In the genomic region with DNA sequence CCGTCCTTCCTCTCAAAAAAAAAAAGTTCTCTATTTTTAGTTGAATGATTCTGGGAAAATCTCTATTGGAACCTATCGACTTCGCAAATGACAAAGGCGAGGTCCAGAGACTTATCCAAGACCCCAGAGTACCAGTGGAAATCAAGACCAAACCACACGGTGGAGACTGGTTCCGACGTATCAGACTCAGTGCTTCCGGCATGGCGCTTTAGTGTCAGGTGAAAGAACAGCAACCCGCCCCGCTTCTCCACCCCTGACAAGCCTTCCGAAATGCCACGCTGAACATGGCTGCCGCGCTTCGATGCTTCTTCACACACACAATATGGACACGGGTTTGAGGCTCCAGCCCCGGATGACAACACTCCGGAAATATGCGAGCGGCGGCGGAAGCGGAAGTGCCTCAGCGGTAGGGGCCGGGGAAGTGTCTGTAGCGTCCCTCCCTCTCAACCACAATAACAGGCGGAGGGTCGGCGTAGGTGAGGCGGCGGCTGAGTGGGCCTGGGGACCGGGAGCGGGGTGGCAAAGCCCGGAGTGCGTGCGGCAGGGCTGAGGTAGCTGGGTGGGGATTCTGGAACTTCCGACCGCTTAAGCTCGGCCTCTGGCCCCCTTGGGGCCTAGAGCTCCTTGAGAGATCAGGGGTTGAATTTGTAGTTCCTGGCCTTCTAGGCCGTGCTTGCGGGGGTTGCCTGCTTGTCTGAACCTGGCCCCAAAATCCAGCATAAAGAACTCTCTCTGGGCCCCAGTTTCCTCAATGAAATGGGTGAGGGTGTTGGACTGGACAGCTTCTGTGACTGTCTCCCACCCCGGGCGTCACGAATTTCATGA, we compare ENCODE assay signal across 8 cellular contexts. TPM values are rescaled to one million over a fixed set of nuclear protein-coding genes. Genes with fewer than 3 reads are reported as not detected.
DNase-seq lines count a peak whose midpoint lies in the region; ATAC-seq and TF ChIP-seq lines count a peak whose summit lies in the region.

FBXO38 (plus strand) TSS at position 395 of the 825 bp plus-strand sequence. CDS start 10,819 bp downstream, outside the sequence.

- peak within 1 kb of the TSS; percentile 91 for H3K4me3 ChIP-seq in GM23338

- H2AFZ ChIP-seq in GM23338, result peak within 1 kb of the TSS; percentile 70

- H3K27ac Mint-ChIP-seq in GM23338 (peak within 1 kb of the TSS; percentile 97), naive B cell (peak within 1 kb of the TSS; percentile 94 to 99 (median 99))
- peak within 1 kb of the TSS; percentile 94 for H3K27ac Mint-ChIP-seq in stimulated activated memory B cell treated with anti-CD40 and anti-IgM and Interleukin-4, amounts not matched to agents 10 μg/mL and 1 μg/mL and 100 μg/mL, for 72 hours

- ATAC-seq in GM23338 (peak; percentile 99), naive B cell (ENCODE audit: low read depth in 2 of 2) (peak; percentile 92)
- ATAC-seq in stimulated activated memory B cell treated with anti-CD40 and anti-IgM and Interleukin-4, amounts not matched to agents 10 μg/mL and 1 μg/mL and 100 μg/mL, for 72 hours, result peak; percentile 100

- no peaks in the 10 kb centered on the region for H3F3A ChIP-seq in GM23338 (replicated peaks; ENCODE audit: low read depth)

- no peaks in the 10 kb centered on the region for H3K9me2 ChIP-seq in GM23338 (ENCODE audit: insufficient read depth)

- H3K27me3 Mint-ChIP-seq in GM23338 (ENCODE audit: insufficient read depth, low read depth, poor library complexity) (no peaks in the 10 kb centered on the region), naive B cell (no peaks in the 10 kb centered on the region)
- no peaks in the 10 kb centered on the region for H3K27me3 Mint-ChIP-seq in stimulated activated memory B cell treated with anti-CD40 and anti-IgM and Interleukin-4, amounts not matched to agents 10 μg/mL and 1 μg/mL and 100 μg/mL, for 72 hours

- no peaks in the 10 kb centered on the region for H3K27me3 ChIP-seq in GM23338 (ENCODE audit: insufficient read depth)

- H4K20me1 ChIP-seq in GM23338 (replicated peaks; ENCODE audit: insufficient read depth), result 0 out of 2 replicates have a peak, but pooled peaks cover 4% of the 10 kb centered on the region

- H3K27ac ChIP-seq in GM23338 (ENCODE audit: low read depth), result peak within 1 kb of the TSS; percentile 85

- no peaks in the 10 kb centered on the region for H3K36me3 ChIP-seq in GM23338 (ENCODE audit: insufficient read depth)

- H3K36me3 Mint-ChIP-seq in GM23338 (ENCODE audit: low read depth) (peaks cover 6% of the 10 kb centered on the region; the same call in 1 of the 3 replicates), naive B cell (no peaks in the 10 kb centered on the region)
- peaks cover 11% of the 10 kb centered on the region for H3K36me3 Mint-ChIP-seq in stimulated activated memory B cell treated with anti-CD40 and anti-IgM and Interleukin-4, amounts not matched to agents 10 μg/mL and 1 μg/mL and 100 μg/mL, for 72 hours

- peak; percentile 97 for DNase-seq in EL
- DNase-seq in GM23338 (ENCODE audit: low spot score), result peak; percentile 99
- peak; percentile 95 for DNase-seq in LHCN-M2 (ENCODE audit: low read depth)
- DNase-seq in RPMI8226, result peak; percentile 96
- DNase-seq in activated T-helper 1 cell treated with anti-CD3 and anti-CD28 coated beads, Interleukin-2, amount 50 U/mL, for 16 hours (ENCODE audit: low read depth in 1 of 2, low spot score in 1 of 2), result peak; percentile 93 to 95
- DNase-seq in fibroblast of gingiva (ENCODE audit: low read depth), result peak; percentile 95
- peak; percentile 97 for DNase-seq in naive B cell

- peaks cover 49% of the 10 kb centered on the region for H3K79me2 ChIP-seq in GM23338 (replicated peaks; ENCODE audit: insufficient read depth)

- H3K4me1 Mint-ChIP-seq in GM23338 (peaks cover 19% of the 10 kb centered on the region), naive B cell (peaks cover 38 to 46% (median 41%) of the 10 kb centered on the region in 3 donors)
- H3K4me1 Mint-ChIP-seq in stimulated activated memory B cell treated with anti-CD40 and anti-IgM and Interleukin-4, amounts not matched to agents 10 μg/mL and 1 μg/mL and 100 μg/mL, for 72 hours, result peaks cover 50% of the 10 kb centered on the region

- peak within 1 kb of the TSS; percentile 93 for H3K4me2 ChIP-seq in GM23338

- peak; percentile 15 to 26; a peak in 1 of 4 replicates for TF ChIP-seq CTCF in GM23338 (conservative IDR thresholded peaks at IDR 0.05; ENCODE audit: low read depth in 2 of 2)

- H3K4me3 Mint-ChIP-seq in GM23338, result peak within 1 kb of the TSS; percentile 98
- peak within 1 kb of the TSS; percentile 77 to 98 (median 94) for H3K4me3 Mint-ChIP-seq in naive B cell
- H3K4me3 Mint-ChIP-seq in stimulated activated memory B cell treated with anti-CD40 and anti-IgM and Interleukin-4, amounts not matched to agents 10 μg/mL and 1 μg/mL and 100 μg/mL, for 72 hours, result peak within 1 kb of the TSS; percentile 84

- H3K9me3 Mint-ChIP-seq in GM23338, result peaks cover 1% of the 10 kb centered on the region; the same call in 1 of the 3 replicates
- peaks cover 0 to 3% (median 0%) of the 10 kb centered on the region in 7 donors for H3K9me3 Mint-ChIP-seq in naive B cell
- no peaks in the 10 kb centered on the region for H3K9me3 Mint-ChIP-seq in stimulated activated memory B cell treated with anti-CD40 and anti-IgM and Interleukin-4, amounts not matched to agents 10 μg/mL and 1 μg/mL and 100 μg/mL, for 72 hours

- H3K4me1 ChIP-seq in GM23338 (ENCODE audit: insufficient read depth), result peaks cover 19% of the 10 kb centered on the region; the same call in 1 of the 2 replicates

TF ChIP-seq in GM23338, 12 proteins besides CTCF, POLR2A, EP300 and RAD21:
- TF ChIP-seq ZNF114 (CRISPR knock-in tag; IDR thresholded peaks at IDR 0.05) (no peak), ETS1 (IDR thresholded peaks at IDR 0.05) (peak; percentile 95), POLR2AphosphoS5 (IDR thresholded peaks at IDR 0.05; ENCODE audit: low read depth) (peak; percentile 92), JUNB (IDR thresholded peaks at IDR 0.05; ENCODE audit: unreplicated experiment) (no peak), EZH2 (IDR thresholded peaks at IDR 0.05; ENCODE audit: low read depth, unreplicated experiment) (no peak)

RNA-seq across cellular contexts. Expression of gene FBXO38, which starts in this region (rescaled TPM):
- total RNA-seq in GM23338 (2014; rRNA removed; shearing (Covaris generic)), result 45.6 and 63.9 TPM in 2 replicates
- polyA plus RNA-seq in GM23338 (2016; fragmentation: Nextera tagmentation; extraction: Ambion mirVana) (12.0 and 13.3 TPM in 2 replicates), naive B cell (ENCODE audit: low read depth in 6 of 6) (10 to 100 TPM in 5 of 6 donors, 1 to 10 TPM in 1; 6.6 to 22.8 (median 19.2) TPM)
- 34.5 and 35.5 TPM in 2 replicates for total RNA-seq in LHCN-M2 (2014; rRNA removed)
- 9.6 TPM for polyA plus RNA-seq in LHCN-M2 (2012)

Comparison
In these comparisons a context has a peak if more than half of its experiments do, and no peak if none do; other contexts are left out.
1. Peak in every context shown above with its lines: DNase-seq, ATAC-seq, H3K4me3 ChIP-seq and H3K27ac ChIP-seq.